20 cellular contexts compared by ENCODE assay signal in genomic region chr10:63366933-63367332, GRCh38.
"Had no signal": no experiment of that assay in that cellular context is flagged by ENCODE, and none has a peak within 500 bp of the region (broad histone marks: within the 10 kb centered on the region; RNA-seq: fewer than 3 reads in every experiment).

No MANE protein-coding gene starts in this region.

- H3K9me3 Mint-ChIP-seq: IgD-negative memory B cell, T-cell had no signal

- DNase-seq: Kasumi-1, MM.1S, NCI-H1092 treated with DMSO at 0.1 percent for 48 hours, NCI-H1436, NCI-H187, NCI-H2029, NCI-H2107, NCI-H2227 treated with DMSO at 0.1 percent for 48 hours, NCI-H524, NCI-H69, NCI-H774, SHP77, SK-N-SH, SW 1271, T-cell had no signal

- H3K27ac Mint-ChIP-seq: IgD-negative memory B cell, T-cell had no signal

- H3K27me3 Mint-ChIP-seq: IgD-negative memory B cell, T-cell had no signal

- ATAC-seq: K562, Panc1, T-cell had no signal

- H3K4me3 Mint-ChIP-seq: IgD-negative memory B cell, T-cell had no signal

- H3K36me3 Mint-ChIP-seq: IgD-negative memory B cell had no signal

- H3K4me3 ChIP-seq: K562 had no signal

- H3K9me2 ChIP-seq: SK-N-SH had no signal

- H3K4me2 ChIP-seq: KMS-11, SK-N-SH had no signal

- H3K27ac ChIP-seq: KMS-11, RWPE1 had no signal
